Comparison of ENCODE assay signal across 9 cellular contexts in the genomic region with DNA sequence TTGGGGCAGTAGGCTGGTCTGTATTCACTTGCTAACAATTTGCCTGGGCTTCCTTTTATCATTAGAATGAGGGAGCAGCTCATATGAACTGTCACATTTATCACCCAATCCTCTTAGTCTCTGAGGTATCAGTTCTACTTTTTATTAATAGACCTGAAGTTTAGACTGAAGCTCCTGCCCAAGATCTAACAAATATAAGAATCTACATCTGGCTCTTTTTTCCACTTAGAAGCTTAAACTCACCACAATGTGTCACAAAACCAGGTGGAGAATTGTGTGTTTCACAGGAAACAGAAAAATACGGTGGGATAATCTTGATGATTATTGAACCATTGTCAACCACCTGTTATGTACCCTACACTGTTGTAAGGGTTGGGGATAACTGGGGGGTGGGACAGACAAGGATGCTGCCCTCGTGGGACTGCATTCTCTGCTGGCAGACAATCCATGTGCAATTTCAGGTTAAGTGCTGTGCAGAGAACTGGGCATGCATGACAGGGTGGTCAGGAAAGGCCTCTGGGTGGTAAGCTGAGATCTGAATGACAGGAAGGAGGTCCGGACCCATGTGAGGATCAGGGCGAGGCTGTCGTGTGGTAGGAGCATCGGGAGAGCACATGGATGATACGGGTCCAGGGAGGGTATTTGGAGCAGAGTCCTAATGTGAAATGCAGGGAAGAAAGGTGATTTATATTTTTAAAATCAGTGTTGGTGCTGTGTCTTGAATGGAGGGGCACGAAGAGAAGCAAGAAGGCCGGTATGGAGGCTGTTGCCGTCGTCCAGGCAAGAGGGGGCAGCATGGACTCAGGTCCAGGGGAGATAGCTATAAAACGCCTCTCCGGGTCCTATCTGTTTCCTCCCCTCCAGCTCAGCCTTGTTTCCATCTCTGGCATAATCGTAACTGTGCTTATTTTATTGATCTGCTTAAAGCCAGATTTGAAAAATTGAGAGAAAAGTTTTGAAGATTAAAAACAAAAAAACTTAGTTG. TPM values are rescaled to one million over a fixed set of nuclear protein-coding genes. Genes with fewer than 3 reads are reported as not detected.
A peak's percentile ranks its signal among the peaks of the same experiment; 100 is the strongest.
DNase-seq lines count a peak whose midpoint lies in the region; ATAC-seq, FAIRE-seq and TF ChIP-seq lines count a peak whose summit lies in the region.
"Had no signal": no experiment of that assay in that cellular context is flagged by ENCODE, and none has a peak within 500 bp of the region (broad histone marks: within the 10 kb centered on the region; RNA-seq: fewer than 3 reads in every experiment).

No MANE protein-coding gene starts in this region.

- intact Hi-C loops in CD14-positive monocyte (cut with micrococcal nuclease) = loop anchor here (2.0 to 10.0 kb wide), 4 partner anchors 175 to 595 kb away; partner anchors contain the start of gene TGIF1 (in 1 of the 2)

- no peak overlapping the region for H2AFZ ChIP-seq in osteoblast (ENCODE audit: low read length)

- H4K20me1 ChIP-seq in osteoblast (ENCODE audit: insufficient read depth, low read length) = peaks cover 19% of the 10 kb centered on the region

- TF ChIP-seq CTCF in CD14-positive monocyte (IDR thresholded peaks at IDR 0.05) = no peak
- TF ChIP-seq CTCF in osteoblast (IDR thresholded peaks at IDR 0.05; ENCODE audit: extremely low read depth, low read depth, low read length) = no peak
- no peak for TF ChIP-seq CTCF in D721Med (IDR thresholded peaks at IDR 0.05; ENCODE audit: insufficient read depth, missing control alignments)

- DNase-seq in CD14-positive monocyte (ENCODE audit: low spot score) = no peak
- peak; percentile 23 for DNase-seq in amniotic epithelial cell (ENCODE audit: low read depth)
- DNase-seq in OCI-M1 (lab: John Stamatoyannopoulos, UW) = no peak
- no peak for DNase-seq in COLO829 (ENCODE audit: low spot score)
- no peak for DNase-seq in osteoblast (ENCODE audit: insufficient read length, low spot score, missing footprints)
- DNase-seq in D721Med (ENCODE audit: insufficient read length, low spot score) = no peak
- DNase-seq: stomach had no signal

- H3K4me1 ChIP-seq in osteoblast (ENCODE audit: insufficient read depth, low read length) = peaks cover 16% of the 10 kb centered on the region

- peak overlapping the region in 6 of 7 donors; percentile 9 to 80 (median 58) for H3K27ac Mint-ChIP-seq in CD14-positive monocyte

- no peaks in the 10 kb centered on the region for H3K27me3 ChIP-seq in osteoblast (ENCODE audit: insufficient read depth, low read length)
- H3K27me3 ChIP-seq: stomach had no signal

- H3K4me3 Mint-ChIP-seq in CD14-positive monocyte = no peak overlapping the region

- H3K79me2 ChIP-seq in osteoblast (ENCODE audit: insufficient read depth, low read length) = peaks cover 26% of the 10 kb centered on the region

- FAIRE-seq in D721Med (lab: Jason Lieb, UNC) = no peak

- no peak overlapping the region for H3K4me3 ChIP-seq in osteoblast (ENCODE audit: insufficient read depth, low read length)
- H3K4me3 ChIP-seq: stomach had no signal

- no peak overlapping the region for H3K4me2 ChIP-seq in osteoblast (ENCODE audit: insufficient read depth, low read length)

- peaks cover 0 to 2% (median 0%) of the 10 kb centered on the region in 7 donors for H3K9me3 Mint-ChIP-seq in CD14-positive monocyte

- no peaks in the 10 kb centered on the region for H3K27me3 Mint-ChIP-seq in CD14-positive monocyte (ENCODE audit: low read depth in 3 of 3)

- peaks cover 44% of the 10 kb centered on the region for H3K36me3 ChIP-seq in osteoblast (ENCODE audit: insufficient read depth, low read length)

- peaks cover 30 to 33% of the 10 kb centered on the region in 2 donors for H3K36me3 Mint-ChIP-seq in CD14-positive monocyte

- peaks cover 31% of the 10 kb centered on the region for H3K4me1 Mint-ChIP-seq in CD14-positive monocyte

- peak; percentile 74 for ATAC-seq in GM19452 (IDR thresholded peaks at IDR 0.05; ENCODE audit: unreplicated experiment)
- ATAC-seq in HG03175 (IDR thresholded peaks at IDR 0.05; ENCODE audit: unreplicated experiment) = peak; percentile 86

- H3K9me3 ChIP-seq in osteoblast (ENCODE audit: low read depth, low read length) = no peaks in the 10 kb centered on the region
- H3K9me3 ChIP-seq: stomach had no signal

- no peak overlapping the region for H3K27ac ChIP-seq in osteoblast (ENCODE audit: low read depth, low read length)
- H3K27ac ChIP-seq: stomach had no signal

RNA-seq across cellular contexts. Expression of gene MYL12B, which starts 17.6 kb away (rescaled TPM):
- 100 to 1,000 TPM; 727 to 814 TPM for polyA plus RNA-seq in CD14-positive monocyte
- total RNA-seq in osteoblast = 278 and 283 TPM in 2 replicates

RNA-seq across cellular contexts. Expression of gene MYL12A, which starts 31.9 kb away (rescaled TPM):
- polyA plus RNA-seq in CD14-positive monocyte = 1,000 to 10,000 TPM; 1,139 to 1,360 TPM
- 572 and 626 TPM in 2 replicates for total RNA-seq in osteoblast

RNA-seq across cellular contexts. Expression of gene MYOM1, which starts 59.7 kb away (rescaled TPM):
- polyA plus RNA-seq in CD14-positive monocyte = under 1 TPM; 0.05 to 0.22 TPM
- total RNA-seq in osteoblast = 1.5 and 1.8 TPM in 2 replicates
